Comparison of ENCODE assay signal across 3 cellular contexts in the genomic region with DNA sequence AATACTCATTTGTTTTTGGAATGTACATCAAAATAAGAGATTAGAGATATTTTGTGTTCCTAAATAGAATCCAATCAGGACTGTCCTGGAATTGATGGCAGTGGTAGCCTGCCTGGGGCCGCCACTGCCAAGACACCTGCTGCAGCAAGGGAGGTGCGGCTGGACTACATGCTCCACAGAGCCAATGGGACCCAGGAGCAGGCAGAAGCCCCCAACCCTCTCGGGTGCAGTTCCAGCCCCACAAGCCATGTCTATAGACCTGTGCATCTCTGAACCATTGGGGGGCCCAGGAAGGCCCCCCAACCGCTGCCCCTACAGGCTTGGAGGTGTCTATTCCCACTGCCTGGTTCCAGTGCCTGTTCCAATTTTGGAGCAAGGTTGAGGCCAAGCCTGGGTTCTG.
"Had no signal": no experiment of that assay in that cellular context is flagged by ENCODE, and none has a peak within 500 bp of the region (broad histone marks: within the 10 kb centered on the region; RNA-seq: fewer than 3 reads in every experiment).

No MANE protein-coding gene starts in this region.

- DNase-seq: GDM1, GF-D8 had no signal

- ATAC-seq: GM12878 had no signal

- H3K4me3 ChIP-seq: GM12878 had no signal
